In genomic region chr2:65231892-65232477, GRCh38 we compare ENCODE assay signal across 8 cellular contexts. TPM values are rescaled to one million over a fixed set of nuclear protein-coding genes. Genes with fewer than 3 reads are reported as not detected.
DNase-seq lines count a peak whose midpoint lies in the region; ATAC-seq, FAIRE-seq and TF ChIP-seq lines count a peak whose summit lies in the region.

No MANE protein-coding gene starts in this region.

- no TSS peak for BruUV-seq in PC-9 (replicated peaks; lab: Mats Ljungman, UMichigan)

- H3K79me2 ChIP-seq in PC-9 (ENCODE audit: low read depth) = peaks cover 94% of the 10 kb centered on the region
- H3K79me2 ChIP-seq in smooth muscle cell (ENCODE audit: low read depth) = peaks cover 92% of the 10 kb centered on the region

- intact Hi-C loops in PC-9 (cut with micrococcal nuclease; ENCODE audit: unreplicated experiment) (no loop called here), sciatic nerve (cut with DNase I) (no loop called here)

- H3K9me3 ChIP-seq in PC-9 (ENCODE audit: insufficient read depth, low read depth) (no peaks in the 10 kb centered on the region), smooth muscle cell (replicated peaks; ENCODE audit: low read depth) (no peaks in the 10 kb centered on the region)

- no peak for FAIRE-seq in GM12891 (lab: Jason Lieb, UNC)
- no peak for FAIRE-seq in HTR-8/SVneo (lab: Jason Lieb, UNC)

- peaks cover 17% of the 10 kb centered on the region; the same call in 1 of the 2 replicates for H3K36me3 ChIP-seq in PC-9 (ENCODE audit: low read depth)
- H3K36me3 ChIP-seq in smooth muscle cell (ENCODE audit: low read depth) = no peaks in the 10 kb centered on the region

- H3K4me3 ChIP-seq in PC-9 (no peak overlapping the region), smooth muscle cell (no peak overlapping the region)

- H3K27me3 ChIP-seq in PC-9 (ENCODE audit: insufficient read depth, low read depth) (no peaks in the 10 kb centered on the region), smooth muscle cell (ENCODE audit: low read depth) (no peaks in the 10 kb centered on the region)

- no peak for TF ChIP-seq POLR2A in GM12891 (IDR thresholded peaks at IDR 0.05; ENCODE audit: low read depth, low read length)

- H3K9me2 ChIP-seq in PC-9 (ENCODE audit: insufficient read depth) = no peaks in the 10 kb centered on the region

- no peak overlapping the region for H2AFZ ChIP-seq in PC-9
- no peak overlapping the region for H2AFZ ChIP-seq in smooth muscle cell (ENCODE audit: low read depth)

- peak overlapping the region; percentile 80 for H3K9ac ChIP-seq in smooth muscle cell (ENCODE audit: low read depth)

- TF ChIP-seq CTCF in PC-9 (conservative IDR thresholded peaks at IDR 0.05) = no peak
- no peak for TF ChIP-seq CTCF in smooth muscle cell (IDR thresholded peaks at IDR 0.05; ENCODE audit: borderline replicate concordance, insufficient read depth, poor library complexity, severe bottlenecking)

- CTCF ChIA-PET in PC-9 (lab: Charles Lee) = no interaction called here

- H4K20me1 ChIP-seq in PC-9 (ENCODE audit: insufficient read depth) (peaks cover 65% of the 10 kb centered on the region), smooth muscle cell (ENCODE audit: low read depth) (peaks cover 51% of the 10 kb centered on the region)

- H3K27ac ChIP-seq in PC-9 = peak overlapping the region; percentile 45
- peak overlapping the region; percentile 94 for H3K27ac ChIP-seq in smooth muscle cell (ENCODE audit: low read depth)

- no peak for ATAC-seq in sciatic nerve
- ATAC-seq in HG03571 (IDR thresholded peaks at IDR 0.05; ENCODE audit: unreplicated experiment) = no peak
- ATAC-seq in HG03521 (IDR thresholded peaks at IDR 0.05; ENCODE audit: unreplicated experiment) = no peak

- H3K4me1 ChIP-seq in PC-9 (replicated peaks; ENCODE audit: insufficient read depth) = peaks cover 33% of the 10 kb centered on the region
- H3K4me1 ChIP-seq in smooth muscle cell (ENCODE audit: low read depth) = peaks cover 26% of the 10 kb centered on the region

- no peak for DNase-seq in GM12891 (ENCODE audit: insufficient read length, low spot score)
- DNase-seq in PC-9 = peak in 1 of 2 experiments; percentile 15
- peak; percentile 12 for DNase-seq in dermis blood vessel endothelial cell
- no peak for DNase-seq in smooth muscle cell (lab: John Stamatoyannopoulos, UW; ENCODE audit: unreplicated experiment)
- no peak for DNase-seq in HTR-8/SVneo (ENCODE audit: insufficient read length, low spot score)
- no peak for DNase-seq in sciatic nerve (ENCODE audit: low spot score)

- POLR2A ChIA-PET in PC-9 (lab: Charles Lee; ENCODE audit: unreplicated experiment) = no interaction called here

- peak overlapping the region; percentile 23; the same call in 1 of the 2 replicates for H3K4me2 ChIP-seq in PC-9
- H3K4me2 ChIP-seq in smooth muscle cell = peak overlapping the region; percentile 75

- 69% methylated on average over 8 of the region's 8 CpGs for WGBS in smooth muscle cell (ENCODE audit: low lambda C conversion rate)

- peaks cover 15% of the 10 kb centered on the region for H3F3A ChIP-seq in PC-9 (ENCODE audit: insufficient read depth, low read depth)
- H3F3A ChIP-seq in smooth muscle cell (ENCODE audit: low read depth) = peaks cover 16% of the 10 kb centered on the region

TF ChIP-seq in GM12891, 5 proteins besides CTCF, POLR2A, EP300 and RAD21:
- TF ChIP-seq TAF1 (IDR thresholded peaks at IDR 0.05; ENCODE audit: low read depth, low read length) = no peak
- TF ChIP-seq POU2F2 (IDR thresholded peaks at IDR 0.05; ENCODE audit: low read depth, low read length) = no peak
- no peak for TF ChIP-seq PAX5 (IDR thresholded peaks at IDR 0.05; ENCODE audit: insufficient read depth, low read length, severe bottlenecking)
- peak; percentile 79 for TF ChIP-seq POLR2AphosphoS5 (IDR thresholded peaks at IDR 0.05; ENCODE audit: low read depth, low read length)
- no peak for TF ChIP-seq SPI1 (IDR thresholded peaks at IDR 0.05; ENCODE audit: low read depth, low read length)
TF ChIP-seq in GM12891: peak in this region for 1.

RNA-seq across cellular contexts. Expression of gene ACTR2, which starts 4.4 kb away (rescaled TPM):
- 219 TPM for polyA plus RNA-seq in GM12891 (2012; ENCODE audit: low read depth, missing spikeins)
- total RNA-seq in PC-9 (2021) = 170 and 246 TPM in 2 replicates
- total RNA-seq in dermis blood vessel endothelial cell = 107 and 193 TPM in 2 replicates
- 174 TPM in 2 replicates for total RNA-seq in smooth muscle cell
- polyA plus RNA-seq in smooth muscle cell = 107 and 108 TPM in 2 replicates
- total RNA-seq in sciatic nerve = 187 TPM
